24 cellular contexts compared by ENCODE assay signal in the genomic region with DNA sequence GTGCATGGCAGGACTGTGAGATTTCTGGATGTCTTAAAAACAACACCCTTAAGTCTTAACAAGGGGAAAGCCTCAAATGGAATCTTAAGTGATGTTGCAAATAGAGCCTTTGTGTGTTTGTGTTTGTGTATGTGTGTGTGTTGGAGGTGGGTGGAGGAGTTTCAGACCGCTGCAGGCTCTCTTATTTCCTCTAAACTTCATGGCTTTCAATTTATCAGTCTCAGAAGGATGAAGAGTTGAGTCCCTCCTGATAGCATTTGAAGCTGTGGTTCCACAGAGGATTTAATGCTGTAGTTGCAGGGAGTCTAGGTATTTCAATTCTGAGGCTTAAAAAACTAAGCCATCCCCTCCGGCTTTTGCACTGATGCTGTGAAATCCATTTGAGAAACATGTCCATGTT. TPM values are rescaled to one million over a fixed set of nuclear protein-coding genes. Genes with fewer than 3 reads are reported as not detected.
DNase-seq lines count a peak whose midpoint lies in the region; ATAC-seq and TF ChIP-seq lines count a peak whose summit lies in the region.
"Had no signal": no experiment of that assay in that cellular context is flagged by ENCODE, and none has a peak within 500 bp of the region (broad histone marks: within the 10 kb centered on the region; RNA-seq: fewer than 3 reads in every experiment).

No MANE protein-coding gene starts in this region.

- H3K36me3 Mint-ChIP-seq in endodermal cell (ENCODE audit: low read depth) = peaks cover 6% of the 10 kb centered on the region

- peak overlapping the region; percentile 76 for H2AFZ ChIP-seq in neuronal stem cell (ENCODE audit: low read length)

- no peak overlapping the region for H3K23ac ChIP-seq in neuronal stem cell (ENCODE audit: low read depth, low read length, poor library complexity)

- no peaks in the 10 kb centered on the region for H3K27me3 Mint-ChIP-seq in endodermal cell (ENCODE audit: insufficient read depth)
- H3K27me3 Mint-ChIP-seq: activated CD4-positive, alpha-beta memory T cell treated with anti-CD3 and anti-CD28 coated beads, Interleukin-2, amount 10 ng/mL, durations not matched to agents 7 days and 5 days; CD4-positive, alpha-beta memory T cell had no signal

- no peak overlapping the region for H3K14ac ChIP-seq in neuronal stem cell (ENCODE audit: low read length)

- no peak for ATAC-seq in HG02798 (IDR thresholded peaks at IDR 0.05; ENCODE audit: poor library complexity, unreplicated experiment)
- ATAC-seq: gastroesophageal sphincter, lower lobe of right lung had no signal

- H3K27me3 ChIP-seq in HAP-1 (ENCODE audit: low read depth) (no peaks in the 10 kb centered on the region), endodermal cell (ENCODE audit: control insufficient read depth, insufficient read depth, low read length, poor library complexity, severe bottlenecking) (no peaks in the 10 kb centered on the region), neuronal stem cell (ENCODE audit: control insufficient read depth in 3 of 3, insufficient read depth in 3 of 3, low read depth in 1 of 3, low read length in 3 of 3) (no peaks in the 10 kb centered on the region)
- H3K27me3 ChIP-seq: adrenal gland, gastroesophageal sphincter, stomach, tibial artery had no signal

- no peaks in the 10 kb centered on the region for H3K9me3 Mint-ChIP-seq in endodermal cell
- H3K9me3 Mint-ChIP-seq: activated CD4-positive, alpha-beta memory T cell treated with anti-CD3 and anti-CD28 coated beads, Interleukin-2, amount 10 ng/mL, durations not matched to agents 7 days and 5 days; CD4-positive, alpha-beta memory T cell had no signal

- H3K4me2 ChIP-seq in neuronal stem cell (ENCODE audit: insufficient read depth, low read length, poor library complexity, severe bottlenecking) = no peak overlapping the region

- in situ Hi-C loops in HAP-1 (cut with MboI; ENCODE audit: low sequenced_read_pairs) = no loop called here

- H3K27ac ChIP-seq in endodermal cell (ENCODE audit: low read depth, low read length) = no peak overlapping the region
- no peak overlapping the region for H3K27ac ChIP-seq in neuronal stem cell (replicated peaks; ENCODE audit: low read length)
- H3K27ac ChIP-seq: adrenal gland, coronary artery, gastroesophageal sphincter, lower lobe of right lung, stomach, tibial artery had no signal

- no peak for TF ChIP-seq POLR2A in NB4 (IDR thresholded peaks at IDR 0.05; ENCODE audit: extremely low read depth, insufficient read length)

- no peak overlapping the region for H2BK15ac ChIP-seq in neuronal stem cell (ENCODE audit: low read length)

- TF ChIP-seq CTCF in NB4 (IDR thresholded peaks at IDR 0.05; ENCODE audit: low read depth, low read length) (no peak), endodermal cell (conservative IDR thresholded peaks at IDR 0.05) (no peak)

- H3K27ac Mint-ChIP-seq in endodermal cell = no peak overlapping the region
- H3K27ac Mint-ChIP-seq: activated CD4-positive, alpha-beta memory T cell treated with anti-CD3 and anti-CD28 coated beads, Interleukin-2, amount 10 ng/mL, durations not matched to agents 7 days and 5 days had no signal

- DNase-seq in HAP-1 (ENCODE audit: low spot score in 2 of 2) (peak; percentile 27 to 57), NB4 (ENCODE audit: low read depth) (peak; percentile 14), endodermal cell (no peak), neuronal stem cell (ENCODE audit: low spot score) (no peak), NCI-H446 treated with DMSO at 0.1 percent for 48 hours (lab: John Stamatoyannopoulos, UW) (no peak), NCI-H128 (lab: John Stamatoyannopoulos, UW; ENCODE audit: unreplicated experiment) (no peak)
- DNase-seq: activated CD4-positive, alpha-beta memory T cell treated with anti-CD3 and anti-CD28 coated beads, Interleukin-2, amount 10 ng/mL, durations not matched to agents 7 days and 5 days; activated CD4-positive, CD25-positive, alpha-beta regulatory T cell; activated gamma-delta T cell; activated T-cell treated with anti-CD3 and anti-CD28 coated beads for 4 hours; adrenal gland; CD4-positive, alpha-beta memory T cell; DMS 273 treated with DMSO at 0.1 percent for 48 hours; KBM-7; lower lobe of right lung; NCI-H1930; NCI-H2227 treated with DMSO at 0.1 percent for 48 hours; NCI-H82; stimulated activated CD8-positive, alpha-beta memory T cell treated with anti-CD3 and anti-CD28 coated beads, Interleukin-4, amount 100 ng/mL, for 48 hours; stomach; tibial artery had no signal

- H3K4me3 Mint-ChIP-seq in endodermal cell = peak overlapping the region; percentile 79
- H3K4me3 Mint-ChIP-seq: activated CD4-positive, alpha-beta memory T cell treated with anti-CD3 and anti-CD28 coated beads, Interleukin-2, amount 10 ng/mL, durations not matched to agents 7 days and 5 days; CD4-positive, alpha-beta memory T cell had no signal

- H4K8ac ChIP-seq in neuronal stem cell (ENCODE audit: low read depth, low read length) = no peak overlapping the region

- H3K9me3 ChIP-seq in HAP-1 (no peaks in the 10 kb centered on the region), endodermal cell (ENCODE audit: control insufficient read depth, low read length) (no peaks in the 10 kb centered on the region), neuronal stem cell (replicated peaks in 1 of 2; ENCODE audit: control insufficient read depth in 2 of 2, insufficient read depth in 1 of 2, low read depth in 1 of 2, low read length in 2 of 2) (no peaks in the 10 kb centered on the region)
- H3K9me3 ChIP-seq: adrenal gland, gastroesophageal sphincter, lower lobe of right lung, stomach, tibial artery had no signal

- H4K91ac ChIP-seq in neuronal stem cell (ENCODE audit: low read depth, low read length, poor library complexity) = no peak overlapping the region

- H3K4me1 ChIP-seq in HAP-1 (peaks cover 19% of the 10 kb centered on the region), endodermal cell (ENCODE audit: control insufficient read depth, insufficient read depth, low read length) (no peaks in the 10 kb centered on the region), neuronal stem cell (ENCODE audit: control insufficient read depth in 2 of 2, insufficient read depth in 1 of 2, low read depth in 1 of 2, low read length in 2 of 2) (peaks cover 0 to 4% of the 10 kb centered on the region in 2 donors)

- no peak overlapping the region for H3K4me3 ChIP-seq in HAP-1
- H3K4me3 ChIP-seq in NB4 (ENCODE audit: low read depth, low read length) = no peak overlapping the region
- H3K4me3 ChIP-seq in endodermal cell (ENCODE audit: low read length) = no peak overlapping the region
- H3K4me3 ChIP-seq in neuronal stem cell (ENCODE audit: low read length in 2 of 2) = no peak overlapping the region
- H3K4me3 ChIP-seq: adrenal gland, coronary artery, gastroesophageal sphincter, lower lobe of right lung, stomach, tibial artery had no signal

- no peaks in the 10 kb centered on the region for H3K36me3 ChIP-seq in HAP-1 (replicated peaks)
- H3K36me3 ChIP-seq in endodermal cell (ENCODE audit: control insufficient read depth, insufficient read depth, low read length) = no peaks in the 10 kb centered on the region
- no peaks in the 10 kb centered on the region for H3K36me3 ChIP-seq in neuronal stem cell (replicated peaks in 1 of 2; ENCODE audit: control insufficient read depth in 2 of 2, insufficient read depth in 2 of 2, low read length in 2 of 2)
- H3K36me3 ChIP-seq: adrenal gland, gastroesophageal sphincter, lower lobe of right lung, stomach, tibial artery had no signal

- no peak overlapping the region for H2BK12ac ChIP-seq in neuronal stem cell (ENCODE audit: low read length)

- H2AK5ac ChIP-seq in neuronal stem cell (ENCODE audit: low read depth, low read length) = no peak overlapping the region

- H3K9ac ChIP-seq in endodermal cell (ENCODE audit: extremely low read depth, low read length, poor library complexity, severe bottlenecking) (no peak overlapping the region), neuronal stem cell (ENCODE audit: low read depth, low read length, poor library complexity) (no peak overlapping the region)

- H3K18ac ChIP-seq in neuronal stem cell (ENCODE audit: low read length) = no peak overlapping the region

- peaks cover 21% of the 10 kb centered on the region for H3K4me1 Mint-ChIP-seq in endodermal cell

- 83 to 95% methylated on average over 1 to 2 of the region's 2 CpGs for WGBS in endodermal cell (ENCODE audit: insufficient coverage in 1 of 2, insufficient read length in 1 of 2), 2 experiments
- WGBS in neuronal stem cell (ENCODE audit: extremely low coverage in 2 of 2, insufficient read length in 2 of 2, insufficient replicate concordance in 1 of 2), 2 donors = no CpG with 5 or more reads among the region's 2 CpGs

- H2BK120ac ChIP-seq in neuronal stem cell (ENCODE audit: low read depth, low read length) = no peak overlapping the region

- no peak overlapping the region for H3K4ac ChIP-seq in neuronal stem cell (ENCODE audit: low read length)

- H3K79me1 ChIP-seq in neuronal stem cell (ENCODE audit: low read depth, low read length) = no peaks in the 10 kb centered on the region

- H2BK5ac ChIP-seq in neuronal stem cell (ENCODE audit: low read length) = no peak overlapping the region

RNA-seq across cellular contexts. Expression of gene AGA, which starts 4.3 kb away (rescaled TPM):
- 10 to 100 TPM; 10.9 to 15.8 TPM for total RNA-seq in endodermal cell
- 9.0 TPM for polyA plus RNA-seq in endodermal cell (2013, experiment 1 of 2)
- polyA plus RNA-seq in endodermal cell (2013, experiment 2 of 2) = 9.8 TPM
- polyA plus RNA-seq in neuronal stem cell (2013, experiment 1 of 2) = 5.7 TPM
- 6.0 TPM for polyA plus RNA-seq in neuronal stem cell (2013, experiment 2 of 2)

Comparison
In these comparisons a context has a peak if more than half of its experiments do, and no peak if none do; other contexts are left out.
1. DNase-seq: peak in HAP-1 (2 of 2) and NB4 (single experiment); none in endodermal cell (single experiment), neuronal stem cell (single experiment), NCI-H446 treated with DMSO at 0.1 percent for 48 hours (single experiment) and NCI-H128 (single experiment).